ENCODE assay signal across 15 cellular contexts in genomic region chr4:54268151-54268550, GRCh38. TPM values are rescaled to one million over a fixed set of nuclear protein-coding genes. Genes with fewer than 3 reads are reported as not detected.
"Had no signal": no experiment of that assay in that cellular context is flagged by ENCODE, and none has a peak within 500 bp of the region (broad histone marks: within the 10 kb centered on the region; RNA-seq: fewer than 3 reads in every experiment).

No MANE protein-coding gene starts in this region.

- H3K4me3 ChIP-seq: lower lobe of right lung, smooth muscle cell, tibial nerve, vagina had no signal

- H3K27me3 ChIP-seq: tibial nerve, vagina had no signal

- DNase-seq: activated CD4-positive, alpha-beta memory T cell treated with anti-CD3 and anti-CD28 coated beads, Interleukin-2, amount 10 ng/mL, durations not matched to agents 7 days and 5 days; activated CD8-positive, alpha-beta memory T cell treated with anti-CD3 and anti-CD28 coated beads, Interleukin-2, amount 50 U/mL, for 48 hours; activated naive CD4-positive, alpha-beta T cell treated with Interleukin-2 at 50 U/mL for 16 hours; activated naive CD8-positive, alpha-beta T cell treated with anti-CD3 and anti-CD28 coated beads, Interleukin-2, amount 50 U/mL, for 24 hours; hippocampal formation; lower lobe of right lung; naive thymus-derived CD4-positive, alpha-beta T cell; right cardiac atrium; T-cell; T1000 had no signal

- H3K9me3 ChIP-seq: lower lobe of right lung, tibial nerve, vagina had no signal

- H3K4me2 ChIP-seq: smooth muscle cell had no signal

- H3K27ac ChIP-seq: lower lobe of right lung, tibial nerve, vagina, VCaP had no signal

- ATAC-seq: activated naive CD8-positive, alpha-beta T cell treated with anti-CD3 and anti-CD28 coated beads, Interleukin-2, amount 50 U/mL, for 24 hours; esophagus mucosa; lower lobe of right lung; naive thymus-derived CD4-positive, alpha-beta T cell; right cardiac atrium; T-cell had no signal

- H3K4me1 ChIP-seq: lower lobe of right lung, tibial nerve, vagina had no signal

RNA-seq across cellular contexts. Expression of gene PDGFRA, which starts 39.1 kb away (rescaled TPM):
- polyA plus RNA-seq: naive thymus-derived CD4-positive, alpha-beta T cell had no signal
